2 cellular contexts compared by ENCODE assay signal in the genomic region with DNA sequence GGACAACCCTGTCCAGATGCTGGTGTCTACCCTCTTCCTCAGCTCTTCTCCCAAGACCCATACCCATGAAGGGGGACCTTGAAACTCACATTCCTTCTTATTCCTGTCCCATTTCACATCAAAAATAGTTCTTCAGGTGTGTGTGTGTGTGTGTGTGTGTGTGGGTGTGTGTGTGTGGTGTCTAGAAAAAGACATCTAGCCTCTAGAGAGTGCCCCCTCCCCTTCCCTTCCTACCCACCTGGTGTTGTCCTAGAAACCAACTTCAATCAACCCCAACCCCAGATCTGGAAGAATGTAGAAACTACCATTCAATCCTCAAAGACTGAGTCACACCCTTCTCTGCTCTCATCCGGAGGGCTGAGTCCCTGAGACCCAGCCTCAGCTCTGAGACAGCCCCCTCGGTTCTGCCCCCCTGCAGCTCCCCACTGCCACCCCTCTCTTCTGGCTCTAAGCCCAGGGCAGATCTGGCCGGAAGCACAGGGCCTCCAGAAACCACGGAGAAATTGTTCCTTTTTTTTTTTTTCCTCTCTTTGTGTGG.
A peak's percentile ranks its signal among the peaks of the same experiment; 100 is the strongest.
TF ChIP-seq lines count a peak whose summit lies in the region.

No MANE protein-coding gene starts in this region.

TF ChIP-seq in HEK293, 187 proteins besides CTCF, POLR2A, EP300 and RAD21 (continued from another document and continues in another):
- TF ChIP-seq, protein P1, sequence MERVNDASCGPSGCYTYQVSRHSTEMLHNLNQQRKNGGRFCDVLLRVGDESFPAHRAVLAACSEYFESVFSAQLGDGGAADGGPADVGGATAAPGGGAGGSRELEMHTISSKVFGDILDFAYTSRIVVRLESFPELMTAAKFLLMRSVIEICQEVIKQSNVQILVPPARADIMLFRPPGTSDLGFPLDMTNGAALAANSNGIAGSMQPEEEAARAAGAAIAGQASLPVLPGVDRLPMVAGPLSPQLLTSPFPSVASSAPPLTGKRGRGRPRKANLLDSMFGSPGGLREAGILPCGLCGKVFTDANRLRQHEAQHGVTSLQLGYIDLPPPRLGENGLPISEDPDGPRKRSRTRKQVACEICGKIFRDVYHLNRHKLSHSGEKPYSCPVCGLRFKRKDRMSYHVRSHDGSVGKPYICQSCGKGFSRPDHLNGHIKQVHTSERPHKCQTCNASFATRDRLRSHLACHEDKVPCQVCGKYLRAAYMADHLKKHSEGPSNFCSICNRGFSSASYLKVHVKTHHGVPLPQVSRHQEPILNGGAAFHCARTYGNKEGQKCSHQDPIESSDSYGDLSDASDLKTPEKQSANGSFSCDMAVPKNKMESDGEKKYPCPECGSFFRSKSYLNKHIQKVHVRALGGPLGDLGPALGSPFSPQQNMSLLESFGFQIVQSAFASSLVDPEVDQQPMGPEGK (tag by site-specific recombination; IDR thresholded peaks at IDR 0.05), result peak; percentile 30
- TF ChIP-seq, protein P2, sequence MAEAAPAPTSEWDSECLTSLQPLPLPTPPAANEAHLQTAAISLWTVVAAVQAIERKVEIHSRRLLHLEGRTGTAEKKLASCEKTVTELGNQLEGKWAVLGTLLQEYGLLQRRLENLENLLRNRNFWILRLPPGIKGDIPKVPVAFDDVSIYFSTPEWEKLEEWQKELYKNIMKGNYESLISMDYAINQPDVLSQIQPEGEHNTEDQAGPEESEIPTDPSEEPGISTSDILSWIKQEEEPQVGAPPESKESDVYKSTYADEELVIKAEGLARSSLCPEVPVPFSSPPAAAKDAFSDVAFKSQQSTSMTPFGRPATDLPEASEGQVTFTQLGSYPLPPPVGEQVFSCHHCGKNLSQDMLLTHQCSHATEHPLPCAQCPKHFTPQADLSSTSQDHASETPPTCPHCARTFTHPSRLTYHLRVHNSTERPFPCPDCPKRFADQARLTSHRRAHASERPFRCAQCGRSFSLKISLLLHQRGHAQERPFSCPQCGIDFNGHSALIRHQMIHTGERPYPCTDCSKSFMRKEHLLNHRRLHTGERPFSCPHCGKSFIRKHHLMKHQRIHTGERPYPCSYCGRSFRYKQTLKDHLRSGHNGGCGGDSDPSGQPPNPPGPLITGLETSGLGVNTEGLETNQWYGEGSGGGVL (tag by site-specific recombination; IDR thresholded peaks at IDR 0.05), result peak; percentile 76
- no peak for TF ChIP-seq GFI1B (tag by site-specific recombination; IDR thresholded peaks at IDR 0.05)
- TF ChIP-seq SALL2 (tag by site-specific recombination; IDR thresholded peaks at IDR 0.05; ENCODE audit: borderline replicate concordance), result peak; percentile 27; the same call in 1 of the 2 replicates
- no peak for TF ChIP-seq ZNF302 (tag by site-specific recombination; IDR thresholded peaks at IDR 0.05; ENCODE audit: low read depth)
- TF ChIP-seq SCRT1 (tag by site-specific recombination; IDR thresholded peaks at IDR 0.05; ENCODE audit: borderline replicate concordance), result no peak
- no peak for TF ChIP-seq ZNF514 (tag by site-specific recombination; IDR thresholded peaks at IDR 0.05)
- TF ChIP-seq, protein P3, sequence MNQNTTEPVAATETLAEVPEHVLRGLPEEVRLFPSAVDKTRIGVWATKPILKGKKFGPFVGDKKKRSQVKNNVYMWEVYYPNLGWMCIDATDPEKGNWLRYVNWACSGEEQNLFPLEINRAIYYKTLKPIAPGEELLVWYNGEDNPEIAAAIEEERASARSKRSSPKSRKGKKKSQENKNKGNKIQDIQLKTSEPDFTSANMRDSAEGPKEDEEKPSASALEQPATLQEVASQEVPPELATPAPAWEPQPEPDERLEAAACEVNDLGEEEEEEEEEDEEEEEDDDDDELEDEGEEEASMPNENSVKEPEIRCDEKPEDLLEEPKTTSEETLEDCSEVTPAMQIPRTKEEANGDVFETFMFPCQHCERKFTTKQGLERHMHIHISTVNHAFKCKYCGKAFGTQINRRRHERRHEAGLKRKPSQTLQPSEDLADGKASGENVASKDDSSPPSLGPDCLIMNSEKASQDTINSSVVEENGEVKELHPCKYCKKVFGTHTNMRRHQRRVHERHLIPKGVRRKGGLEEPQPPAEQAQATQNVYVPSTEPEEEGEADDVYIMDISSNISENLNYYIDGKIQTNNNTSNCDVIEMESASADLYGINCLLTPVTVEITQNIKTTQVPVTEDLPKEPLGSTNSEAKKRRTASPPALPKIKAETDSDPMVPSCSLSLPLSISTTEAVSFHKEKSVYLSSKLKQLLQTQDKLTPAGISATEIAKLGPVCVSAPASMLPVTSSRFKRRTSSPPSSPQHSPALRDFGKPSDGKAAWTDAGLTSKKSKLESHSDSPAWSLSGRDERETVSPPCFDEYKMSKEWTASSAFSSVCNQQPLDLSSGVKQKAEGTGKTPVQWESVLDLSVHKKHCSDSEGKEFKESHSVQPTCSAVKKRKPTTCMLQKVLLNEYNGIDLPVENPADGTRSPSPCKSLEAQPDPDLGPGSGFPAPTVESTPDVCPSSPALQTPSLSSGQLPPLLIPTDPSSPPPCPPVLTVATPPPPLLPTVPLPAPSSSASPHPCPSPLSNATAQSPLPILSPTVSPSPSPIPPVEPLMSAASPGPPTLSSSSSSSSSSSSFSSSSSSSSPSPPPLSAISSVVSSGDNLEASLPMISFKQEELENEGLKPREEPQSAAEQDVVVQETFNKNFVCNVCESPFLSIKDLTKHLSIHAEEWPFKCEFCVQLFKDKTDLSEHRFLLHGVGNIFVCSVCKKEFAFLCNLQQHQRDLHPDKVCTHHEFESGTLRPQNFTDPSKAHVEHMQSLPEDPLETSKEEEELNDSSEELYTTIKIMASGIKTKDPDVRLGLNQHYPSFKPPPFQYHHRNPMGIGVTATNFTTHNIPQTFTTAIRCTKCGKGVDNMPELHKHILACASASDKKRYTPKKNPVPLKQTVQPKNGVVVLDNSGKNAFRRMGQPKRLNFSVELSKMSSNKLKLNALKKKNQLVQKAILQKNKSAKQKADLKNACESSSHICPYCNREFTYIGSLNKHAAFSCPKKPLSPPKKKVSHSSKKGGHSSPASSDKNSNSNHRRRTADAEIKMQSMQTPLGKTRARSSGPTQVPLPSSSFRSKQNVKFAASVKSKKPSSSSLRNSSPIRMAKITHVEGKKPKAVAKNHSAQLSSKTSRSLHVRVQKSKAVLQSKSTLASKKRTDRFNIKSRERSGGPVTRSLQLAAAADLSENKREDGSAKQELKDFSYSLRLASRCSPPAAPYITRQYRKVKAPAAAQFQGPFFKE (tag by site-specific recombination; IDR thresholded peaks at IDR 0.05; ENCODE audit: borderline replicate concordance), result no peak
- TF ChIP-seq, protein P4, sequence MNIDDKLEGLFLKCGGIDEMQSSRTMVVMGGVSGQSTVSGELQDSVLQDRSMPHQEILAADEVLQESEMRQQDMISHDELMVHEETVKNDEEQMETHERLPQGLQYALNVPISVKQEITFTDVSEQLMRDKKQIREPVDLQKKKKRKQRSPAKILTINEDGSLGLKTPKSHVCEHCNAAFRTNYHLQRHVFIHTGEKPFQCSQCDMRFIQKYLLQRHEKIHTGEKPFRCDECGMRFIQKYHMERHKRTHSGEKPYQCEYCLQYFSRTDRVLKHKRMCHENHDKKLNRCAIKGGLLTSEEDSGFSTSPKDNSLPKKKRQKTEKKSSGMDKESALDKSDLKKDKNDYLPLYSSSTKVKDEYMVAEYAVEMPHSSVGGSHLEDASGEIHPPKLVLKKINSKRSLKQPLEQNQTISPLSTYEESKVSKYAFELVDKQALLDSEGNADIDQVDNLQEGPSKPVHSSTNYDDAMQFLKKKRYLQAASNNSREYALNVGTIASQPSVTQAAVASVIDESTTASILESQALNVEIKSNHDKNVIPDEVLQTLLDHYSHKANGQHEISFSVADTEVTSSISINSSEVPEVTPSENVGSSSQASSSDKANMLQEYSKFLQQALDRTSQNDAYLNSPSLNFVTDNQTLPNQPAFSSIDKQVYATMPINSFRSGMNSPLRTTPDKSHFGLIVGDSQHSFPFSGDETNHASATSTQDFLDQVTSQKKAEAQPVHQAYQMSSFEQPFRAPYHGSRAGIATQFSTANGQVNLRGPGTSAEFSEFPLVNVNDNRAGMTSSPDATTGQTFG (tag by site-specific recombination; IDR thresholded peaks at IDR 0.05; ENCODE audit: borderline replicate concordance), result peak; percentile 47

TF ChIP-seq in endothelial cell of umbilical vein, 7 proteins besides CTCF, POLR2A, EP300 and RAD21:
- no peak for TF ChIP-seq GATA2 (IDR thresholded peaks at IDR 0.05; ENCODE audit: insufficient read depth, insufficient read length, low read depth, low read length)
- TF ChIP-seq EZH2 (IDR thresholded peaks at IDR 0.05; ENCODE audit: borderline replicate concordance, low read depth, low read length, severe bottlenecking), result no peak
- TF ChIP-seq FOS (IDR thresholded peaks at IDR 0.05; ENCODE audit: borderline replicate concordance, insufficient read depth, low read length), result peak; percentile 7
